ENCODE assay signal across 1 cellular context in the genomic region with DNA sequence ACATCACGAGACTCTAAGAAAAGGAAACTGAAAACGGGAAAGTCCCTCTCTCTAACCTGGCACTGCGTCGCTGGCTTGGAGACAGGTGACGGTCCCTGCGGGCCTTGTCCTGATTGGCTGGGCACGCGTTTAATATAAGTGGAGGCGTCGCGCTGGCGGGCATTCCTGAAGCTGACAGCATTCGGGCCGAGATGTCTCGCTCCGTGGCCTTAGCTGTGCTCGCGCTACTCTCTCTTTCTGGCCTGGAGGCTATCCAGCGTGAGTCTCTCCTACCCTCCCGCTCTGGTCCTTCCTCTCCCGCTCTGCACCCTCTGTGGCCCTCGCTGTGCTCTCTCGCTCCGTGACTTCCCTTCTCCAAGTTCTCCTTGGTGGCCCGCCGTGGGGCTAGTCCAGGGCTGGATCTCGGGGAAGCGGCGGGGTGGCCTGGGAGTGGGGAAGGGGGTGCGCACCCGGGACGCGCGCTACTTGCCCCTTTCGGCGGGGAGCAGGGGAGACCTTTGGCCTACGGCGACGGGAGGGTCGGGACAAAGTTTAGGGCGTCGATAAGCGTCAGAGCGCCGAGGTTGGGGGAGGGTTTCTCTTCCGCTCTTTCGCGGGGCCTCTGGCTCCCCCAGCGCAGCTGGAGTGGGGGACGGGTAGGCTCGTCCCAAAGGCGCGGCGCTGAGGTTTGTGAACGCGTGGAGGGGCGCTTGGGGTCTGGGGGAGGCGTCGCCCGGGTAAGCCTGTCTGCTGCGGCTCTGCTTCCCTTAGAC.
TF ChIP-seq lines count a peak whose summit lies in the region.

B2M (plus strand) TSS at position 162 of the 752 bp plus-strand sequence; CDS start at position 192, 30 bp downstream.

TF ChIP-seq in H1, 55 proteins besides CTCF, POLR2A, EP300 and RAD21:
- no peak; the same call in 1 of the 2 replicates for TF ChIP-seq E2F6 (IDR thresholded peaks at IDR 0.05)
- no peak for TF ChIP-seq ZNF274 (IDR thresholded peaks at IDR 0.05; ENCODE audit: borderline replicate concordance, extremely low read depth, low read length)
- TF ChIP-seq JUN (IDR thresholded peaks at IDR 0.05; ENCODE audit: low read depth, low read length): no peak
- TF ChIP-seq SRF (IDR thresholded peaks at IDR 0.05; ENCODE audit: low read depth, low read length): no peak
- peak; percentile 98 for TF ChIP-seq CREB1 (IDR thresholded peaks at IDR 0.05)
- TF ChIP-seq BACH1 (IDR thresholded peaks at IDR 0.05; ENCODE audit: low read length): no peak
- no peak for TF ChIP-seq TCF12 (IDR thresholded peaks at IDR 0.05; ENCODE audit: low read depth, low read length)
- TF ChIP-seq EZH2 (IDR thresholded peaks at IDR 0.05; ENCODE audit: low read depth, low read length, severe bottlenecking): no peak
- no peak for TF ChIP-seq RXRA (IDR thresholded peaks at IDR 0.05; ENCODE audit: insufficient read depth, low read depth, low read length)
- peak; percentile 65; the same call in 1 of the 2 replicates for TF ChIP-seq GTF2F1 (IDR thresholded peaks at IDR 0.05; ENCODE audit: borderline replicate concordance, low read depth, low read length)
- peak; percentile 22; the same call in 1 of the 2 replicates for TF ChIP-seq TEAD4 (IDR thresholded peaks at IDR 0.05; ENCODE audit: low read depth, low read length)
- TF ChIP-seq, protein P1, sequence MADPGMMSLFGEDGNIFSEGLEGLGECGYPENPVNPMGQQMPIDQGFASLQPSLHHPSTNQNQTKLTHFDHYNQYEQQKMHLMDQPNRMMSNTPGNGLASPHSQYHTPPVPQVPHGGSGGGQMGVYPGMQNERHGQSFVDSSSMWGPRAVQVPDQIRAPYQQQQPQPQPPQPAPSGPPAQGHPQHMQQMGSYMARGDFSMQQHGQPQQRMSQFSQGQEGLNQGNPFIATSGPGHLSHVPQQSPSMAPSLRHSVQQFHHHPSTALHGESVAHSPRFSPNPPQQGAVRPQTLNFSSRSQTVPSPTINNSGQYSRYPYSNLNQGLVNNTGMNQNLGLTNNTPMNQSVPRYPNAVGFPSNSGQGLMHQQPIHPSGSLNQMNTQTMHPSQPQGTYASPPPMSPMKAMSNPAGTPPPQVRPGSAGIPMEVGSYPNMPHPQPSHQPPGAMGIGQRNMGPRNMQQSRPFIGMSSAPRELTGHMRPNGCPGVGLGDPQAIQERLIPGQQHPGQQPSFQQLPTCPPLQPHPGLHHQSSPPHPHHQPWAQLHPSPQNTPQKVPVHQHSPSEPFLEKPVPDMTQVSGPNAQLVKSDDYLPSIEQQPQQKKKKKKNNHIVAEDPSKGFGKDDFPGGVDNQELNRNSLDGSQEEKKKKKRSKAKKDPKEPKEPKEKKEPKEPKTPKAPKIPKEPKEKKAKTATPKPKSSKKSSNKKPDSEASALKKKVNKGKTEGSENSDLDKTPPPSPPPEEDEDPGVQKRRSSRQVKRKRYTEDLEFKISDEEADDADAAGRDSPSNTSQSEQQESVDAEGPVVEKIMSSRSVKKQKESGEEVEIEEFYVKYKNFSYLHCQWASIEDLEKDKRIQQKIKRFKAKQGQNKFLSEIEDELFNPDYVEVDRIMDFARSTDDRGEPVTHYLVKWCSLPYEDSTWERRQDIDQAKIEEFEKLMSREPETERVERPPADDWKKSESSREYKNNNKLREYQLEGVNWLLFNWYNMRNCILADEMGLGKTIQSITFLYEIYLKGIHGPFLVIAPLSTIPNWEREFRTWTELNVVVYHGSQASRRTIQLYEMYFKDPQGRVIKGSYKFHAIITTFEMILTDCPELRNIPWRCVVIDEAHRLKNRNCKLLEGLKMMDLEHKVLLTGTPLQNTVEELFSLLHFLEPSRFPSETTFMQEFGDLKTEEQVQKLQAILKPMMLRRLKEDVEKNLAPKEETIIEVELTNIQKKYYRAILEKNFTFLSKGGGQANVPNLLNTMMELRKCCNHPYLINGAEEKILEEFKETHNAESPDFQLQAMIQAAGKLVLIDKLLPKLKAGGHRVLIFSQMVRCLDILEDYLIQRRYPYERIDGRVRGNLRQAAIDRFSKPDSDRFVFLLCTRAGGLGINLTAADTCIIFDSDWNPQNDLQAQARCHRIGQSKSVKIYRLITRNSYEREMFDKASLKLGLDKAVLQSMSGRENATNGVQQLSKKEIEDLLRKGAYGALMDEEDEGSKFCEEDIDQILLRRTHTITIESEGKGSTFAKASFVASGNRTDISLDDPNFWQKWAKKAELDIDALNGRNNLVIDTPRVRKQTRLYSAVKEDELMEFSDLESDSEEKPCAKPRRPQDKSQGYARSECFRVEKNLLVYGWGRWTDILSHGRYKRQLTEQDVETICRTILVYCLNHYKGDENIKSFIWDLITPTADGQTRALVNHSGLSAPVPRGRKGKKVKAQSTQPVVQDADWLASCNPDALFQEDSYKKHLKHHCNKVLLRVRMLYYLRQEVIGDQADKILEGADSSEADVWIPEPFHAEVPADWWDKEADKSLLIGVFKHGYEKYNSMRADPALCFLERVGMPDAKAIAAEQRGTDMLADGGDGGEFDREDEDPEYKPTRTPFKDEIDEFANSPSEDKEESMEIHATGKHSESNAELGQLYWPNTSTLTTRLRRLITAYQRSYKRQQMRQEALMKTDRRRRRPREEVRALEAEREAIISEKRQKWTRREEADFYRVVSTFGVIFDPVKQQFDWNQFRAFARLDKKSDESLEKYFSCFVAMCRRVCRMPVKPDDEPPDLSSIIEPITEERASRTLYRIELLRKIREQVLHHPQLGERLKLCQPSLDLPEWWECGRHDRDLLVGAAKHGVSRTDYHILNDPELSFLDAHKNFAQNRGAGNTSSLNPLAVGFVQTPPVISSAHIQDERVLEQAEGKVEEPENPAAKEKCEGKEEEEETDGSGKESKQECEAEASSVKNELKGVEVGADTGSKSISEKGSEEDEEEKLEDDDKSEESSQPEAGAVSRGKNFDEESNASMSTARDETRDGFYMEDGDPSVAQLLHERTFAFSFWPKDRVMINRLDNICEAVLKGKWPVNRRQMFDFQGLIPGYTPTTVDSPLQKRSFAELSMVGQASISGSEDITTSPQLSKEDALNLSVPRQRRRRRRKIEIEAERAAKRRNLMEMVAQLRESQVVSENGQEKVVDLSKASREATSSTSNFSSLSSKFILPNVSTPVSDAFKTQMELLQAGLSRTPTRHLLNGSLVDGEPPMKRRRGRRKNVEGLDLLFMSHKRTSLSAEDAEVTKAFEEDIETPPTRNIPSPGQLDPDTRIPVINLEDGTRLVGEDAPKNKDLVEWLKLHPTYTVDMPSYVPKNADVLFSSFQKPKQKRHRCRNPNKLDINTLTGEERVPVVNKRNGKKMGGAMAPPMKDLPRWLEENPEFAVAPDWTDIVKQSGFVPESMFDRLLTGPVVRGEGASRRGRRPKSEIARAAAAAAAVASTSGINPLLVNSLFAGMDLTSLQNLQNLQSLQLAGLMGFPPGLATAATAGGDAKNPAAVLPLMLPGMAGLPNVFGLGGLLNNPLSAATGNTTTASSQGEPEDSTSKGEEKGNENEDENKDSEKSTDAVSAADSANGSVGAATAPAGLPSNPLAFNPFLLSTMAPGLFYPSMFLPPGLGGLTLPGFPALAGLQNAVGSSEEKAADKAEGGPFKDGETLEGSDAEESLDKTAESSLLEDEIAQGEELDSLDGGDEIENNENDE (IDR thresholded peaks at IDR 0.05; ENCODE audit: insufficient replicate concordance, low read length): no peak
- peak; percentile 88 for TF ChIP-seq TAF1 (IDR thresholded peaks at IDR 0.05; ENCODE audit: low read depth, low read length)
- no peak for TF ChIP-seq SUZ12 (IDR thresholded peaks at IDR 0.05; ENCODE audit: low read length)
- no peak; the same call in 1 of the 2 replicates for TF ChIP-seq PHF8 (conservative IDR thresholded peaks at IDR 0.05; ENCODE audit: low read depth, low read length)
- TF ChIP-seq BCL11A (IDR thresholded peaks at IDR 0.05; ENCODE audit: low read depth in 2 of 2, low read length in 2 of 2): no peak
- TF ChIP-seq BRCA1 (IDR thresholded peaks at IDR 0.05; ENCODE audit: low read depth, low read length): peak; percentile 55; the same call in 1 of the 2 replicates
- no peak for TF ChIP-seq POU5F1 (IDR thresholded peaks at IDR 0.05; ENCODE audit: low read depth, low read length)
- TF ChIP-seq CHD2 (IDR thresholded peaks at IDR 0.05; ENCODE audit: low read length): peak; percentile 88
- TF ChIP-seq GABPA (IDR thresholded peaks at IDR 0.05; ENCODE audit: borderline replicate concordance, insufficient read depth, low read length): no peak
- no peak for TF ChIP-seq CEBPB (IDR thresholded peaks at IDR 0.05; ENCODE audit: low read depth, low read length)
- no peak for TF ChIP-seq EGR1 (IDR thresholded peaks at IDR 0.05; ENCODE audit: borderline replicate concordance, low read depth, low read length)
- TF ChIP-seq TAF7 (optimal IDR thresholded peaks at IDR 0.05; ENCODE audit: borderline replicate concordance, low read depth, low read length): no peak
- peak; percentile 12 for TF ChIP-seq ASH2L (IDR thresholded peaks at IDR 0.05; ENCODE audit: low read length)
- no peak for TF ChIP-seq NANOG (IDR thresholded peaks at IDR 0.05; ENCODE audit: insufficient read depth, low read depth, low read length, poor library complexity, severe bottlenecking)
- no peak for TF ChIP-seq CBX5 (IDR thresholded peaks at IDR 0.05; ENCODE audit: low read depth, low read length)
- TF ChIP-seq, protein P2, sequence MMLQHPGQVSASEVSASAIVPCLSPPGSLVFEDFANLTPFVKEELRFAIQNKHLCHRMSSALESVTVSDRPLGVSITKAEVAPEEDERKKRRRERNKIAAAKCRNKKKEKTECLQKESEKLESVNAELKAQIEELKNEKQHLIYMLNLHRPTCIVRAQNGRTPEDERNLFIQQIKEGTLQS (IDR thresholded peaks at IDR 0.05; ENCODE audit: insufficient read depth, low read depth, low read length): no peak
- TF ChIP-seq RNF2 (IDR thresholded peaks at IDR 0.05; ENCODE audit: borderline replicate concordance, low read depth, low read length, missing control alignments, poor library complexity, severe bottlenecking): no peak
- no peak for TF ChIP-seq KDM5A (IDR thresholded peaks at IDR 0.05; ENCODE audit: low read length)
- no peak for TF ChIP-seq CBX8 (IDR thresholded peaks at IDR 0.05; ENCODE audit: borderline replicate concordance, low read depth, low read length)
- TF ChIP-seq MAFK (IDR thresholded peaks at IDR 0.05; ENCODE audit: low read depth, low read length): no peak
- TF ChIP-seq CHD1 (IDR thresholded peaks at IDR 0.05; ENCODE audit: low read depth, low read length): no peak
- no peak for TF ChIP-seq NRF1 (IDR thresholded peaks at IDR 0.05; ENCODE audit: low read depth, low read length)
- no peak for TF ChIP-seq KDM1A (IDR thresholded peaks at IDR 0.05; ENCODE audit: borderline replicate concordance, low read length)
- TF ChIP-seq RBBP5 (IDR thresholded peaks at IDR 0.05; ENCODE audit: borderline replicate concordance, low read depth, low read length): no peak
- TF ChIP-seq SIX5 (IDR thresholded peaks at IDR 0.05; ENCODE audit: low read depth, low read length): no peak
- no peak for TF ChIP-seq JUND (IDR thresholded peaks at IDR 0.05; ENCODE audit: low read length)
- TF ChIP-seq, protein P3, sequence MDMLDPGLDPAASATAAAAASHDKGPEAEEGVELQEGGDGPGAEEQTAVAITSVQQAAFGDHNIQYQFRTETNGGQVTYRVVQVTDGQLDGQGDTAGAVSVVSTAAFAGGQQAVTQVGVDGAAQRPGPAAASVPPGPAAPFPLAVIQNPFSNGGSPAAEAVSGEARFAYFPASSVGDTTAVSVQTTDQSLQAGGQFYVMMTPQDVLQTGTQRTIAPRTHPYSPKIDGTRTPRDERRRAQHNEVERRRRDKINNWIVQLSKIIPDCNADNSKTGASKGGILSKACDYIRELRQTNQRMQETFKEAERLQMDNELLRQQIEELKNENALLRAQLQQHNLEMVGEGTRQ (IDR thresholded peaks at IDR 0.05; ENCODE audit: low read length): no peak
- TF ChIP-seq SIRT6 (IDR thresholded peaks at IDR 0.05; ENCODE audit: low read length): no peak
- TF ChIP-seq CTBP2 (IDR thresholded peaks at IDR 0.05; ENCODE audit: borderline replicate concordance, insufficient read depth, insufficient read length, low read length): no peak
- TF ChIP-seq SP1 (IDR thresholded peaks at IDR 0.05; ENCODE audit: low read depth, low read length): peak; percentile 83
- TF ChIP-seq TBP (IDR thresholded peaks at IDR 0.05; ENCODE audit: low read depth, low read length): peak; percentile 95
- TF ChIP-seq SAP30 (IDR thresholded peaks at IDR 0.05; ENCODE audit: insufficient read depth, insufficient replicate concordance, low read length): peak; percentile 79
- TF ChIP-seq RFX5 (IDR thresholded peaks at IDR 0.05; ENCODE audit: borderline replicate concordance, low read depth, low read length): peak; percentile 100
- no peak; a peak in 1 of 4 replicates for TF ChIP-seq HDAC2 (IDR thresholded peaks at IDR 0.05; ENCODE audit: borderline replicate concordance in 1 of 2, low read depth in 2 of 2, low read length in 2 of 2)
- no peak for TF ChIP-seq ATF2 (IDR thresholded peaks at IDR 0.05; ENCODE audit: low read length)
- no peak for TF ChIP-seq SP2 (IDR thresholded peaks at IDR 0.05; ENCODE audit: low read length)
- no peak for TF ChIP-seq FOSL1 (IDR thresholded peaks at IDR 0.05; ENCODE audit: insufficient read depth, low read depth, low read length)
- peak in 1 of 2 experiments; percentile 84; a peak in 2 of 4 replicates for TF ChIP-seq SIN3A (conservative IDR thresholded peaks at IDR 0.05 in 1 of 2, IDR thresholded peaks at IDR 0.05 in 1 of 2; ENCODE audit: low read depth in 1 of 2, low read length in 2 of 2)
- peak; percentile 97 for TF ChIP-seq KDM4A (IDR thresholded peaks at IDR 0.05; ENCODE audit: low read depth, low read length, severe bottlenecking)
- TF ChIP-seq HDAC6 (IDR thresholded peaks at IDR 0.05; ENCODE audit: low read depth, low read length): no peak
- TF ChIP-seq YY1 (IDR thresholded peaks at IDR 0.05; ENCODE audit: low read depth, low read length): no peak
- peak; percentile 98 for TF ChIP-seq POLR2AphosphoS5 (IDR thresholded peaks at IDR 0.05; ENCODE audit: low read depth, low read length)
- TF ChIP-seq SP4 (IDR thresholded peaks at IDR 0.05; ENCODE audit: low read length): 0 out of 2 replicates have a peak, but pooled peaks have one; percentile 27
- TF ChIP-seq, protein P4, sequence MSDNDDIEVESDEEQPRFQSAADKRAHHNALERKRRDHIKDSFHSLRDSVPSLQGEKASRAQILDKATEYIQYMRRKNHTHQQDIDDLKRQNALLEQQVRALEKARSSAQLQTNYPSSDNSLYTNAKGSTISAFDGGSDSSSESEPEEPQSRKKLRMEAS (IDR thresholded peaks at IDR 0.05): peak; percentile 6; the same call in 1 of the 2 replicates
